8 cellular contexts compared by ENCODE assay signal in the genomic region with DNA sequence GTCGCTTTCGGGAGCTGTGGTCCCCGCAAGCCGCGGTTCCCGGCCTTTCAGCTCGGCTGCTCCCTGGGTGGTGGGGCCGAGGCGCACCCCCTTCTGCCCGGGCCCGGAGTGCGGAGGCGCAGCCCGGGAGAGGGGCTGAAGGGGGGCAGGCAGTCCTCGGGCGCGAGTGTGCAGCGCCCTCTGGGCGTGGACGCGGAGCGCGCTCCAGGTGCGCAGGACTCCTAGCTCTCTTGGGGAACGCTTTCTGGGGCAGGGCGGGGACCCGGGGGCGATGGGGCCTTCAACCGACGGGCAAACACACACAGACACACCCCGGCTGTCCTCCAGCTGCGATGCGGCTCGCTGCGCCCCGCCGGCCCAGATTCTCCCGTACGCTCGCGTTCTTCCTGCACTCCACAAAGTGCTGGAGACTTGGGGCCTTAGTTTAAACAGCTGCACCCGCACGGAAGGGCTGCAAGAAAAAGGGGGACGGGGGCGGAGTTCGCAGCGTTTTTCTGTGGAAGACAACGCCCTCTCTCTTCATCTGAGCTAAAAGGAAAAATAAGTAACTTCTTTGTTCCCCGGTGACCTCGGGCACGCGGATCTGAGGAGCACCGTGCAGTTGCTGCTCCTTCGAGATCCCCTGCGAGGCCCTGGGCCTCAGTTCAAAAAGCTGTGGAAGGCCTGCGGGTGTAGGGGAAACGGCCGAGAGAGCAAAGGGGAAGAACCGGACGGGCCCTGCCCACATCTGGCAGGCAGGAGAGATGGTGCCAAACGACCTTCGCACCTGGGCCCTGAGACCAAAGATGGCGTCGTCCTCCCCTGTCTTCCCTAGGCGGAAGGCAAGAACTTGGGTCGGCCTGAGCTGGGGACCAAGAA. TPM values are rescaled to one million over a fixed set of nuclear protein-coding genes. Genes with fewer than 3 reads are reported as not detected.
DNase-seq lines count a peak whose midpoint lies in the region; ATAC-seq, FAIRE-seq and TF ChIP-seq lines count a peak whose summit lies in the region.

No MANE protein-coding gene starts in this region.

- H3K27me3 ChIP-seq in NT2/D1 (ENCODE audit: insufficient read depth, insufficient read length) (peaks cover 13% of the 10 kb centered on the region), astrocyte (ENCODE audit: insufficient read depth, low read length) (no peaks in the 10 kb centered on the region), iPS-15b (ENCODE audit: control insufficient read depth, insufficient read depth, low read length) (peaks cover 8% of the 10 kb centered on the region), gastrocnemius medialis (peaks cover 14 to 21% (median 21%) of the 10 kb centered on the region in 3 donors)

- DNase-seq in DMS 273 (lab: John Stamatoyannopoulos, UW; ENCODE audit: unreplicated experiment) (peak; percentile 86), NT2/D1 (ENCODE audit: low read depth, low spot score) (no peak), astrocyte (ENCODE audit: low read depth) (no peak), gastrocnemius medialis (peak in 1 of 2 donors; percentile 12), globus pallidus (ENCODE audit: low spot score) (no peak)

- H3K27ac Mint-ChIP-seq in astrocyte (ENCODE audit: unreplicated experiment) = no peak overlapping the region

- intact Hi-C loops in gastrocnemius medialis (cut with DNase I; ENCODE audit: low total_unique reads) = loop anchor here (10.0 kb wide), 1 partner anchor 81 kb away; no protein-coding TSS in a partner anchor

- peaks cover 8% of the 10 kb centered on the region for H3K36me3 ChIP-seq in NT2/D1 (ENCODE audit: insufficient read depth, insufficient read length, low read length)
- H3K36me3 ChIP-seq in astrocyte (ENCODE audit: insufficient read depth, low read length) = no peaks in the 10 kb centered on the region
- H3K36me3 ChIP-seq in iPS-15b (ENCODE audit: control insufficient read depth, insufficient read depth, low read length) = no peaks in the 10 kb centered on the region
- H3K36me3 ChIP-seq in gastrocnemius medialis = no peaks in the 10 kb centered on the region

- H3K27me3 Mint-ChIP-seq in astrocyte (ENCODE audit: low read depth, unreplicated experiment) = peaks cover 8% of the 10 kb centered on the region

- peak overlapping the region; percentile 34 for H3K4me3 ChIP-seq in NT2/D1 (ENCODE audit: insufficient read length, low read depth)
- peak overlapping the region; percentile 54 for H3K4me3 ChIP-seq in astrocyte (ENCODE audit: insufficient read depth, low read depth, low read length)
- H3K4me3 ChIP-seq in iPS-15b (ENCODE audit: low read depth, low read length) = peak overlapping the region; percentile 42
- peak overlapping the region; percentile 62 to 68 (median 64) for H3K4me3 ChIP-seq in gastrocnemius medialis

- peak overlapping the region; percentile 67 for H3K9ac ChIP-seq in NT2/D1 (ENCODE audit: insufficient read length, low read depth)
- H3K9ac ChIP-seq in astrocyte (ENCODE audit: low read length) = peak overlapping the region; percentile 52
- no peak overlapping the region for H3K9ac ChIP-seq in iPS-15b (ENCODE audit: low read depth, low read length)

- H3K4me3 Mint-ChIP-seq in astrocyte (ENCODE audit: unreplicated experiment) = peak overlapping the region; percentile 75

- H3K27ac ChIP-seq in astrocyte (ENCODE audit: low read depth, low read length) = no peak overlapping the region
- no peak overlapping the region for H3K27ac ChIP-seq in gastrocnemius medialis

- peak; percentile 45 for ATAC-seq in GM19397 (IDR thresholded peaks at IDR 0.05; ENCODE audit: unreplicated experiment)
- peak; percentile 65 for ATAC-seq in HG03439 (IDR thresholded peaks at IDR 0.05; ENCODE audit: unreplicated experiment)
- ATAC-seq in gastrocnemius medialis = peak; percentile 46 to 50

- H3K79me2 ChIP-seq in astrocyte (ENCODE audit: insufficient read depth, low read length) = peaks cover 25% of the 10 kb centered on the region

- no peaks in the 10 kb centered on the region for H3K36me3 Mint-ChIP-seq in astrocyte (ENCODE audit: low read depth, unreplicated experiment)

- no peaks in the 10 kb centered on the region for H4K20me1 ChIP-seq in astrocyte (ENCODE audit: insufficient read depth, low read length)

- TF ChIP-seq POLR2A in gastrocnemius medialis (IDR thresholded peaks at IDR 0.05) = no peak

- peak overlapping the region; percentile 97 for H3K4me2 ChIP-seq in astrocyte (ENCODE audit: low read length)

- H3K4me1 ChIP-seq in NT2/D1 (ENCODE audit: insufficient read depth, insufficient read length) = peaks cover 6% of the 10 kb centered on the region
- H3K4me1 ChIP-seq in astrocyte (ENCODE audit: insufficient read depth, low read length) = peaks cover 30% of the 10 kb centered on the region
- H3K4me1 ChIP-seq in iPS-15b (ENCODE audit: control insufficient read depth, insufficient read depth, low read length) = peaks cover 8% of the 10 kb centered on the region
- H3K4me1 ChIP-seq in gastrocnemius medialis = peaks cover 0 to 8% of the 10 kb centered on the region in 2 donors

- H3K9me3 ChIP-seq in NT2/D1 (ENCODE audit: insufficient read depth, low read length) (no peaks in the 10 kb centered on the region), astrocyte (ENCODE audit: insufficient read depth, low read depth, low read length) (no peaks in the 10 kb centered on the region), iPS-15b (ENCODE audit: control insufficient read depth, insufficient read depth, low read length) (no peaks in the 10 kb centered on the region), gastrocnemius medialis (no peaks in the 10 kb centered on the region)

- H3K9me3 Mint-ChIP-seq in astrocyte (ENCODE audit: unreplicated experiment) = no peaks in the 10 kb centered on the region

- no peak for FAIRE-seq in astrocyte (lab: Jason Lieb, UNC)

- H3K4me1 Mint-ChIP-seq in astrocyte (ENCODE audit: low read depth, unreplicated experiment) = peaks cover 21% of the 10 kb centered on the region

- in situ Hi-C loops in gastrocnemius medialis (cut with MboI; ENCODE audit: low sequenced_read_pairs in 4 of 4) = no loop called here

- peak overlapping the region; percentile 76 for H2AFZ ChIP-seq in astrocyte (ENCODE audit: low read depth, low read length)

- no peak for TF ChIP-seq CTCF in astrocyte (IDR thresholded peaks at IDR 0.05; ENCODE audit: insufficient read depth, low read depth, low read length)
- peak in 2 of 5 experiments; percentile 50 to 54 for TF ChIP-seq CTCF in gastrocnemius medialis (IDR thresholded peaks at IDR 0.05 in 4 of 5, conservative IDR thresholded peaks at IDR 0.05 in 1 of 5)

RNA-seq across cellular contexts. Expression of a gene that starts 0.6 kb away (rescaled TPM):
- 74.3 and 92.7 TPM in 2 replicates for total RNA-seq in astrocyte
- 1 to 10 TPM in 2 of 4 donors, under 1 TPM in 1, not detected in 1; 0.41 to 1.2 (median 1.2) TPM for total RNA-seq in gastrocnemius medialis

Comparison
In these comparisons a context has a peak if more than half of its experiments do, and no peak if none do; other contexts are left out.
1. RNA of a gene that starts 0.6 kb away (total RNA-seq): 74.3 to 92.7 TPM in astrocyte; 0.41 to 1.2 TPM in gastrocnemius medialis; every median in the first group is over 10 times any median in the second.
2. Peak in every context shown above with its lines, with median percentiles within 50 percentile points of each other: ATAC-seq and H3K4me3 ChIP-seq.